Comparison of ENCODE assay signal across 29 cellular contexts in the genomic region with DNA sequence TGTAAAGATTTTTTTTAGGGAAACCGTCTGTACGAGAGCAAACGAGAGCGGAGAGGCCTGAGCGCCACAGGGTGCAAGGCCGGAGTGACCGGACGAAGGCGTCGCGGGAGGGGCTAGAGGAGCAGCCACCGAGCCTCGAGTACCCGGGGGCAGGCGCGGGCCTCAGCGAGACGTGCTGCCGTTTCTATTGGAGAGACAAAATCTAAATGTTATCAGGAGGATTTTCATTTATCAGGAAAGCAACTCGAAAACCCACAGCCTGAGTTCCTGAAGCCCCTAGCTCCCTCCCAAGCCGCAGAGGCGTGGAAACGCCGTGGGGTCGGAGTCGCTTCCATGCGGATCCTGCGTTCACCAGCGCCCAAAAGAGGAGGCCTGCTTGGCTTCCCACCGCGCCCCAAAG.
"Had no signal": no experiment of that assay in that cellular context is flagged by ENCODE, and none has a peak within 500 bp of the region (broad histone marks: within the 10 kb centered on the region; RNA-seq: fewer than 3 reads in every experiment).

No MANE protein-coding gene starts in this region.

- H3K27ac ChIP-seq: ovary, parathyroid adenoma, psoas muscle, right lobe of liver, sigmoid colon, stomach, thoracic aorta, thyroid gland, upper lobe of left lung, vagina had no signal

- H3K4me3 ChIP-seq: ovary, psoas muscle, right lobe of liver, sigmoid colon, stomach, thoracic aorta, thyroid gland, tibial nerve, upper lobe of left lung, vagina had no signal

- H3K9ac ChIP-seq: parathyroid adenoma had no signal

- H3K4me1 ChIP-seq: parathyroid adenoma, psoas muscle, thyroid gland had no signal

- DNase-seq: natural killer cell; occipital lobe; ovary; posterior cingulate gyrus; psoas muscle; right lobe of liver; sigmoid colon; small intestine; stimulated activated CD4-positive, alpha-beta T cell treated with anti-CD3 and anti-CD28 coated beads, Interleukin-15, amount 100 ng/mL, for 24 hours; stimulated activated CD4-positive, alpha-beta T cell treated with anti-CD3 and anti-CD28 coated beads, Interleukin-2, amount 100 ng/mL, for 24 hours; stimulated activated CD4-positive, alpha-beta T cell treated with anti-CD3 and anti-CD28 coated beads, Interleukin-2, amount 100 ng/mL, for 48 hours; stimulated activated CD4-positive, alpha-beta T cell treated with anti-CD3 and anti-CD28 coated beads, Interleukin-4, amount 100 ng/mL, for 24 hours; stimulated activated naive B cell treated with anti-CD40 and anti-IgM and Interleukin-4, amounts not matched to agents 10 μg/mL and 1 μg/mL and 100 μg/mL, for 72 hours; stimulated activated naive CD4-positive, alpha-beta T cell treated with Interleukin-2 at 50 U/mL for 16 hours; stomach; thyroid gland; trophoblast cell had no signal

- H3K27me3 ChIP-seq: ovary, right lobe of liver, sigmoid colon, stomach, thyroid gland, tibial nerve, upper lobe of left lung, vagina had no signal

- FAIRE-seq: small intestine, urothelium cell line had no signal

- H3K27me3 Mint-ChIP-seq: progenitor cell of endocrine pancreas; stimulated activated naive B cell treated with anti-CD40 and anti-IgM and Interleukin-4, amounts not matched to agents 10 μg/mL and 1 μg/mL and 100 μg/mL, for 72 hours had no signal

- H3K9me3 Mint-ChIP-seq: natural killer cell; nephron; neural crest cell; stimulated activated naive B cell treated with anti-CD40 and anti-IgM and Interleukin-4, amounts not matched to agents 10 μg/mL and 1 μg/mL and 100 μg/mL, for 72 hours; stimulated activated naive CD8-positive, alpha-beta T cell treated with anti-CD3 and anti-CD28 coated beads, Interleukin-15, Interleukin-2, amounts not matched to agents 100 ng/mL and 50 ng/mL, for 24 hours had no signal

- H3K36me3 ChIP-seq: ovary, right lobe of liver, sigmoid colon, stomach, thoracic aorta, thyroid gland, tibial nerve, upper lobe of left lung, vagina had no signal

- H3K36me3 Mint-ChIP-seq: natural killer cell; stimulated activated effector memory CD8-positive, alpha-beta T cell treated with anti-CD3 and anti-CD28 coated beads, Interleukin-12 subunit alpha, Interleukin-12 subunit beta, amount 100 ng/mL, for 72 hours; stimulated activated naive B cell treated with anti-CD40 and anti-IgM and Interleukin-4, amounts not matched to agents 10 μg/mL and 1 μg/mL and 100 μg/mL, for 72 hours had no signal

- H3K79me2 ChIP-seq: parathyroid adenoma had no signal

- H3K27ac Mint-ChIP-seq: natural killer cell; nephron; stimulated activated naive B cell treated with anti-CD40 and anti-IgM and Interleukin-4, amounts not matched to agents 10 μg/mL and 1 μg/mL and 100 μg/mL, for 72 hours had no signal

- H3K9me3 ChIP-seq: ovary, psoas muscle, right lobe of liver, sigmoid colon, stomach, thoracic aorta, thyroid gland, tibial nerve, upper lobe of left lung, vagina had no signal

- H2AFZ ChIP-seq: parathyroid adenoma had no signal

- ATAC-seq: natural killer cell, psoas muscle, right cardiac atrium, right lobe of liver had no signal

- H3K4me3 Mint-ChIP-seq: natural killer cell; nephron; stimulated activated effector memory CD8-positive, alpha-beta T cell treated with anti-CD3 and anti-CD28 coated beads, Interleukin-12 subunit alpha, Interleukin-12 subunit beta, amount 100 ng/mL, for 72 hours; stimulated activated naive B cell treated with anti-CD40 and anti-IgM and Interleukin-4, amounts not matched to agents 10 μg/mL and 1 μg/mL and 100 μg/mL, for 72 hours; stimulated activated naive CD8-positive, alpha-beta T cell treated with anti-CD3 and anti-CD28 coated beads, Interleukin-15, Interleukin-2, amounts not matched to agents 100 ng/mL and 50 ng/mL, for 24 hours had no signal
